In genomic region chr13:97401421-97401820, GRCh38 we compare ENCODE assay signal across 28 cellular contexts.
"Had no signal": no experiment of that assay in that cellular context is flagged by ENCODE, and none has a peak within 500 bp of the region (broad histone marks: within the 10 kb centered on the region; RNA-seq: fewer than 3 reads in every experiment).

No MANE protein-coding gene starts in this region.

- H3K79me2 ChIP-seq: parathyroid adenoma had no signal

- H3K27ac ChIP-seq: neutrophil, ovary, parathyroid adenoma, psoas muscle, right lobe of liver, sigmoid colon, thoracic aorta, thyroid gland, tibial nerve, upper lobe of right lung, vagina had no signal

- H3K27me3 ChIP-seq: neutrophil, ovary, right lobe of liver, sigmoid colon, thyroid gland, tibial nerve, upper lobe of right lung, vagina had no signal

- H2AFZ ChIP-seq: parathyroid adenoma had no signal

- H3K36me3 ChIP-seq: neutrophil, ovary, right lobe of liver, sigmoid colon, thoracic aorta, thyroid gland, tibial nerve, upper lobe of right lung, vagina had no signal

- H3K9ac ChIP-seq: parathyroid adenoma had no signal

- H3K9me3 ChIP-seq: neutrophil, ovary, psoas muscle, right lobe of liver, sigmoid colon, thoracic aorta, thyroid gland, tibial nerve, upper lobe of right lung, vagina had no signal

- ATAC-seq: naive thymus-derived CD8-positive, alpha-beta T cell; natural killer cell treated with Interleukin-12 subunit alpha and Interleukin-12 subunit beta and Interleukin-15 and Interleukin-18, amount 100 ng/mL, for 72 hours; psoas muscle; right cardiac atrium; right lobe of liver; stimulated activated memory B cell treated with anti-CD40 and anti-IgM and Interleukin-4, amounts not matched to agents 10 μg/mL and 1 μg/mL and 100 μg/mL, for 72 hours; stimulated activated naive CD8-positive, alpha-beta T cell treated with anti-CD3 and anti-CD28 coated beads, Interleukin-15, amount 100 ng/mL, for 72 hours; stimulated activated naive CD8-positive, alpha-beta T cell treated with anti-CD3 and anti-CD28 coated beads, Interleukin-15, Interleukin-2, amounts not matched to agents 100 U/mL and 50 U/mL, for 24 hours; upper lobe of right lung had no signal

- H3K4me1 ChIP-seq: parathyroid adenoma, right lobe of liver, upper lobe of right lung had no signal

- H3K4me3 ChIP-seq: ovary, psoas muscle, right lobe of liver, sigmoid colon, thoracic aorta, thyroid gland, tibial nerve, upper lobe of right lung, vagina had no signal

- DNase-seq: naive B cell; naive thymus-derived CD8-positive, alpha-beta T cell; nephron progenitor cell; nucleus accumbens; ovary; posterior cingulate gyrus; psoas muscle; right cardiac atrium; right lobe of liver; sigmoid colon; small intestine; stimulated activated CD4-positive, alpha-beta T cell treated with anti-CD3 and anti-CD28 coated beads, Interleukin-15, amount 100 ng/mL, for 24 hours; stimulated activated CD4-positive, alpha-beta T cell treated with anti-CD3 and anti-CD28 coated beads, Interleukin-2, amount 100 ng/mL, for 24 hours; stimulated activated CD4-positive, alpha-beta T cell treated with anti-CD3 and anti-CD28 coated beads, Interleukin-4, amount 100 ng/mL, for 1 hour; stimulated activated CD4-positive, alpha-beta T cell treated with anti-CD3 and anti-CD28 coated beads, Interleukin-4, amount 100 ng/mL, for 4 hours; stimulated activated CD8-positive, alpha-beta memory T cell treated with anti-CD3 and anti-CD28 coated beads, Interleukin-4, amount 100 ng/mL, for 48 hours; stimulated activated naive CD4-positive, alpha-beta T cell; stimulated activated naive CD8-positive, alpha-beta T cell treated with anti-CD3 and anti-CD28 coated beads, Interleukin-15, amount 100 ng/mL, for 72 hours; stimulated activated naive CD8-positive, alpha-beta T cell treated with anti-CD3 and anti-CD28 coated beads, Interleukin-15, Interleukin-2, amounts not matched to agents 100 U/mL and 50 U/mL, for 24 hours; thyroid gland; upper lobe of right lung had no signal
